ENCODE assay signal across 19 cellular contexts in the genomic region with DNA sequence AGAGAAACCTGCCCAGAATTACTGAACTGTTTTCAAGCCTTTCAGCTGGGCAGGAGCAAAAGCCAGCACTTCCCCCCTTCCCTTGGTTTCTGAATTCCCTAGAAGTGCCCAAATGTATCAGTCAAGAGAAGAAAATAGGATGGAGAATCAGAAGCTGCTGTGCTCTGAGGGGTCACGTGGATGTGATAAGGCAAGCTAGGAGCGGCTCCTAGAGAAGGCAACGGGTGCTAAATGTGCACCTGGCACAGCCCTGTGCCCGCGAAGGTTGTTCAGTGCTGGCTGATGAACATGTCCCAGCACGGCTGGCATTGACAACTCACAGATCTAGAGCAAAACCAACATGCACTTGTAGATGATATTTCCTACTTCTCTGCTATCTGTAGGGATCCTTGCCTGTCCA. TPM values are rescaled to one million over a fixed set of nuclear protein-coding genes. Genes with fewer than 3 reads are reported as not detected.
DNase-seq lines count a peak whose midpoint lies in the region; ATAC-seq and TF ChIP-seq lines count a peak whose summit lies in the region.
"Had no signal": no experiment of that assay in that cellular context is flagged by ENCODE, and none has a peak within 500 bp of the region (broad histone marks: within the 10 kb centered on the region; RNA-seq: fewer than 3 reads in every experiment).

No MANE protein-coding gene starts in this region.

- peaks cover 92% of the 10 kb centered on the region for H3K36me3 ChIP-seq in left ventricle myocardium inferior

- peaks cover 31% of the 10 kb centered on the region for H3K4me1 ChIP-seq in left ventricle myocardium inferior
- H3K4me1 ChIP-seq: testis had no signal

- no peak overlapping the region for H3K4me3 ChIP-seq in left ventricle myocardium inferior
- H3K4me3 ChIP-seq: testis had no signal

- H3K9me3 Mint-ChIP-seq in activated CD4-positive, alpha-beta T cell treated with anti-CD3 and anti-CD28 coated beads, Interleukin-2, amount 10 ng/mL, durations not matched to agents 24 days and 14 days, result no peaks in the 10 kb centered on the region
- no peaks in the 10 kb centered on the region for H3K9me3 Mint-ChIP-seq in activated T-helper 1 cell treated with anti-CD3 and anti-CD28 coated beads, Interleukin-12 subunit alpha, Interleukin-12 subunit beta, Interleukin-2, Interleukin-4 antibody, amounts not matched to agents 30 ng/mL and 10 ng/mL and 1 ng/mL, durations not matched to agents 14 hours and 24 hours and 36 hours
- H3K9me3 Mint-ChIP-seq in stimulated activated memory B cell treated with anti-CD40 and anti-IgM and Interleukin-4, amounts not matched to agents 10 μg/mL and 1 μg/mL and 100 μg/mL, for 72 hours, result no peaks in the 10 kb centered on the region
- H3K9me3 Mint-ChIP-seq: CD4-positive, CD25-positive, alpha-beta regulatory T cell had no signal

- ATAC-seq in stimulated activated memory B cell treated with anti-CD40 and anti-IgM and Interleukin-4, amounts not matched to agents 10 μg/mL and 1 μg/mL and 100 μg/mL, for 72 hours, result no peak

- H3K4me3 Mint-ChIP-seq in activated CD4-positive, alpha-beta T cell treated with anti-CD3 and anti-CD28 coated beads, Interleukin-2, amount 10 ng/mL, durations not matched to agents 24 days and 14 days, result no peak overlapping the region
- H3K4me3 Mint-ChIP-seq in activated T-helper 1 cell treated with anti-CD3 and anti-CD28 coated beads, Interleukin-12 subunit alpha, Interleukin-12 subunit beta, Interleukin-2, Interleukin-4 antibody, amounts not matched to agents 30 ng/mL and 10 ng/mL and 1 ng/mL, durations not matched to agents 14 hours and 24 hours and 36 hours, result no peak overlapping the region
- no peak overlapping the region for H3K4me3 Mint-ChIP-seq in stimulated activated memory B cell treated with anti-CD40 and anti-IgM and Interleukin-4, amounts not matched to agents 10 μg/mL and 1 μg/mL and 100 μg/mL, for 72 hours
- H3K4me3 Mint-ChIP-seq: CD4-positive, CD25-positive, alpha-beta regulatory T cell had no signal

- no peak for TF ChIP-seq CTCF in left ventricle myocardium inferior (IDR thresholded peaks at IDR 0.05; ENCODE audit: borderline replicate concordance)

- peaks cover 3% of the 10 kb centered on the region for H3K4me1 Mint-ChIP-seq in activated CD4-positive, alpha-beta T cell treated with anti-CD3 and anti-CD28 coated beads, Interleukin-2, amount 10 ng/mL, durations not matched to agents 24 days and 14 days
- H3K4me1 Mint-ChIP-seq in activated T-helper 1 cell treated with anti-CD3 and anti-CD28 coated beads, Interleukin-12 subunit alpha, Interleukin-12 subunit beta, Interleukin-2, Interleukin-4 antibody, amounts not matched to agents 30 ng/mL and 10 ng/mL and 1 ng/mL, durations not matched to agents 14 hours and 24 hours and 36 hours (ENCODE audit: low read depth), result peaks cover 1% of the 10 kb centered on the region
- H3K4me1 Mint-ChIP-seq in stimulated activated memory B cell treated with anti-CD40 and anti-IgM and Interleukin-4, amounts not matched to agents 10 μg/mL and 1 μg/mL and 100 μg/mL, for 72 hours, result peaks cover 6% of the 10 kb centered on the region

- peaks cover 73% of the 10 kb centered on the region for H3K36me3 Mint-ChIP-seq in activated CD4-positive, alpha-beta T cell treated with anti-CD3 and anti-CD28 coated beads, Interleukin-2, amount 10 ng/mL, durations not matched to agents 24 days and 14 days (ENCODE audit: low read depth)
- peaks cover 56% of the 10 kb centered on the region for H3K36me3 Mint-ChIP-seq in activated T-helper 1 cell treated with anti-CD3 and anti-CD28 coated beads, Interleukin-12 subunit alpha, Interleukin-12 subunit beta, Interleukin-2, Interleukin-4 antibody, amounts not matched to agents 30 ng/mL and 10 ng/mL and 1 ng/mL, durations not matched to agents 14 hours and 24 hours and 36 hours (ENCODE audit: low read depth)
- H3K36me3 Mint-ChIP-seq in stimulated activated memory B cell treated with anti-CD40 and anti-IgM and Interleukin-4, amounts not matched to agents 10 μg/mL and 1 μg/mL and 100 μg/mL, for 72 hours, result peaks cover 67% of the 10 kb centered on the region

- H3K27me3 ChIP-seq in left ventricle myocardium inferior (ENCODE audit: low read depth), result no peaks in the 10 kb centered on the region
- H3K27me3 ChIP-seq: testis had no signal

- peak overlapping the region; percentile 76 for H3K27ac ChIP-seq in left ventricle myocardium inferior (replicated peaks)
- H3K27ac ChIP-seq: testis had no signal

- H3K27me3 Mint-ChIP-seq in activated CD4-positive, alpha-beta T cell treated with anti-CD3 and anti-CD28 coated beads, Interleukin-2, amount 10 ng/mL, durations not matched to agents 24 days and 14 days, result no peaks in the 10 kb centered on the region
- H3K27me3 Mint-ChIP-seq in activated T-helper 1 cell treated with anti-CD3 and anti-CD28 coated beads, Interleukin-12 subunit alpha, Interleukin-12 subunit beta, Interleukin-2, Interleukin-4 antibody, amounts not matched to agents 30 ng/mL and 10 ng/mL and 1 ng/mL, durations not matched to agents 14 hours and 24 hours and 36 hours (ENCODE audit: insufficient read depth), result no peaks in the 10 kb centered on the region
- H3K27me3 Mint-ChIP-seq in stimulated activated memory B cell treated with anti-CD40 and anti-IgM and Interleukin-4, amounts not matched to agents 10 μg/mL and 1 μg/mL and 100 μg/mL, for 72 hours, result no peaks in the 10 kb centered on the region
- H3K27me3 Mint-ChIP-seq: CD4-positive, CD25-positive, alpha-beta regulatory T cell had no signal

- no peaks in the 10 kb centered on the region for H3K9me3 ChIP-seq in left ventricle myocardium inferior (replicated peaks)
- H3K9me3 ChIP-seq: testis had no signal

- peak overlapping the region; percentile 2 for H3K27ac Mint-ChIP-seq in activated CD4-positive, alpha-beta T cell treated with anti-CD3 and anti-CD28 coated beads, Interleukin-2, amount 10 ng/mL, durations not matched to agents 24 days and 14 days
- H3K27ac Mint-ChIP-seq in activated T-helper 1 cell treated with anti-CD3 and anti-CD28 coated beads, Interleukin-12 subunit alpha, Interleukin-12 subunit beta, Interleukin-2, Interleukin-4 antibody, amounts not matched to agents 30 ng/mL and 10 ng/mL and 1 ng/mL, durations not matched to agents 14 hours and 24 hours and 36 hours, result peak overlapping the region; percentile 13
- peak overlapping the region; percentile 68 for H3K27ac Mint-ChIP-seq in stimulated activated memory B cell treated with anti-CD40 and anti-IgM and Interleukin-4, amounts not matched to agents 10 μg/mL and 1 μg/mL and 100 μg/mL, for 72 hours

- intact Hi-C loops in activated CD4-positive, alpha-beta T cell treated with anti-CD3 and anti-CD28 coated beads, Interleukin-2, amount 10 ng/mL, durations not matched to agents 24 days and 14 days (cut with micrococcal nuclease), result no loop called here
- intact Hi-C loops in activated T-helper 1 cell treated with anti-CD3 and anti-CD28 coated beads, Interleukin-12 subunit alpha, Interleukin-12 subunit beta, Interleukin-2, Interleukin-4 antibody, amounts not matched to agents 30 ng/mL and 10 ng/mL and 1 ng/mL, durations not matched to agents 14 hours and 24 hours and 36 hours (cut with micrococcal nuclease), result no loop called here
- intact Hi-C loops in left ventricle myocardium inferior (cut with micrococcal nuclease), result no loop called here

- DNase-seq in activated CD4-positive, alpha-beta T cell treated with anti-CD3 and anti-CD28 coated beads, Interleukin-2, amount 10 ng/mL, durations not matched to agents 24 days and 14 days, result no peak
- DNase-seq in activated CD4-positive, alpha-beta T cell treated with anti-CD3 and anti-CD28 coated beads, Interleukin-2, amount 50 U/mL, for 1 hour, result no peak
- no peak for DNase-seq in activated T-helper 1 cell treated with anti-CD3 and anti-CD28 coated beads, Interleukin-12 subunit alpha, Interleukin-12 subunit beta, Interleukin-2, Interleukin-4 antibody, amounts not matched to agents 30 ng/mL and 10 ng/mL and 1 ng/mL, durations not matched to agents 14 hours and 24 hours and 36 hours (ENCODE audit: low spot score)
- DNase-seq in left ventricle myocardium inferior, result no peak
- DNase-seq in SIG-M5 treated with dmso at 0.1 percent for 504 hours (lab: John Stamatoyannopoulos, UW; ENCODE audit: unreplicated experiment), result no peak
- no peak for DNase-seq in NOMO-1 (lab: John Stamatoyannopoulos, UW; ENCODE audit: unreplicated experiment in 2 of 2)
- DNase-seq in T1000 (lab: John Stamatoyannopoulos, UW), result no peak
- DNase-seq: activated CD4-positive, alpha-beta T cell treated with anti-CD3 and anti-CD28 coated beads, Interleukin-2, amount 50 U/mL, for 4 hours; CD4-positive, CD25-positive, alpha-beta regulatory T cell; dermis blood vessel endothelial cell; GOT3; hypothalamus; Kasumi-1; NCI-H1417; SHP77 treated with DMSO at 0.1 percent for 48 hours; testis had no signal

RNA-seq across cellular contexts. Expression of gene EMG1, which starts 8.3 kb away (rescaled TPM):
- 129 and 131 TPM in 2 replicates for total RNA-seq in activated CD4-positive, alpha-beta T cell treated with anti-CD3 and anti-CD28 coated beads, Interleukin-2, amount 10 ng/mL, durations not matched to agents 24 days and 14 days
- total RNA-seq in activated T-helper 1 cell treated with anti-CD3 and anti-CD28 coated beads, Interleukin-12 subunit alpha, Interleukin-12 subunit beta, Interleukin-2, Interleukin-4 antibody, amounts not matched to agents 30 ng/mL and 10 ng/mL and 1 ng/mL, durations not matched to agents 14 hours and 24 hours and 36 hours, result 132 and 134 TPM in 2 replicates
- total RNA-seq in left ventricle myocardium inferior, result 44.3 TPM

RNA-seq across cellular contexts. Expression of gene PHB2, which starts 8.6 kb away (rescaled TPM):
- total RNA-seq in activated CD4-positive, alpha-beta T cell treated with anti-CD3 and anti-CD28 coated beads, Interleukin-2, amount 10 ng/mL, durations not matched to agents 24 days and 14 days, result 474 and 487 TPM in 2 replicates
- total RNA-seq in activated T-helper 1 cell treated with anti-CD3 and anti-CD28 coated beads, Interleukin-12 subunit alpha, Interleukin-12 subunit beta, Interleukin-2, Interleukin-4 antibody, amounts not matched to agents 30 ng/mL and 10 ng/mL and 1 ng/mL, durations not matched to agents 14 hours and 24 hours and 36 hours, result 456 and 469 TPM in 2 replicates
- total RNA-seq in left ventricle myocardium inferior, result 142 TPM

RNA-seq across cellular contexts. Expression of gene PTPN6, which starts 27.9 kb away (rescaled TPM):
- 349 and 355 TPM in 2 replicates for total RNA-seq in activated CD4-positive, alpha-beta T cell treated with anti-CD3 and anti-CD28 coated beads, Interleukin-2, amount 10 ng/mL, durations not matched to agents 24 days and 14 days
- 332 and 341 TPM in 2 replicates for total RNA-seq in activated T-helper 1 cell treated with anti-CD3 and anti-CD28 coated beads, Interleukin-12 subunit alpha, Interleukin-12 subunit beta, Interleukin-2, Interleukin-4 antibody, amounts not matched to agents 30 ng/mL and 10 ng/mL and 1 ng/mL, durations not matched to agents 14 hours and 24 hours and 36 hours
- 6.7 TPM for total RNA-seq in left ventricle myocardium inferior
- total RNA-seq: fibroblast of lung had no signal

RNA-seq across cellular contexts. Expression of gene C12orf57, which starts 35.2 kb away (rescaled TPM):
- 168 and 174 TPM in 2 replicates for total RNA-seq in activated CD4-positive, alpha-beta T cell treated with anti-CD3 and anti-CD28 coated beads, Interleukin-2, amount 10 ng/mL, durations not matched to agents 24 days and 14 days
- total RNA-seq in activated T-helper 1 cell treated with anti-CD3 and anti-CD28 coated beads, Interleukin-12 subunit alpha, Interleukin-12 subunit beta, Interleukin-2, Interleukin-4 antibody, amounts not matched to agents 30 ng/mL and 10 ng/mL and 1 ng/mL, durations not matched to agents 14 hours and 24 hours and 36 hours, result 190 and 197 TPM in 2 replicates
- 227 TPM for total RNA-seq in left ventricle myocardium inferior

RNA-seq across cellular contexts. Expression of gene RNU7-1, which starts 35.4 kb away (rescaled TPM):
- total RNA-seq in activated CD4-positive, alpha-beta T cell treated with anti-CD3 and anti-CD28 coated beads, Interleukin-2, amount 10 ng/mL, durations not matched to agents 24 days and 14 days, result not detected in 2 replicates
- not detected in 2 replicates for total RNA-seq in activated T-helper 1 cell treated with anti-CD3 and anti-CD28 coated beads, Interleukin-12 subunit alpha, Interleukin-12 subunit beta, Interleukin-2, Interleukin-4 antibody, amounts not matched to agents 30 ng/mL and 10 ng/mL and 1 ng/mL, durations not matched to agents 14 hours and 24 hours and 36 hours
- total RNA-seq in left ventricle myocardium inferior, result not detected
- total RNA-seq: CD4-positive, CD25-positive, alpha-beta regulatory T cell; dermis blood vessel endothelial cell; fibroblast of lung; pulmonary artery endothelial cell; testis had no signal

Comparison
In these comparisons a context has a peak if more than half of its experiments do, and no peak if none do; other contexts are left out.
1. H3K27ac Mint-ChIP-seq: peak in every context shown above with its lines; median percentile 68 in stimulated activated memory B cell treated with anti-CD40 and anti-IgM and Interleukin-4, amounts not matched to agents 10 μg/mL and 1 μg/mL and 100 μg/mL, for 72 hours; 13 in activated T-helper 1 cell treated with anti-CD3 and anti-CD28 coated beads, Interleukin-12 subunit alpha, Interleukin-12 subunit beta, Interleukin-2, Interleukin-4 antibody, amounts not matched to agents 30 ng/mL and 10 ng/mL and 1 ng/mL, durations not matched to agents 14 hours and 24 hours and 36 hours; 2 in activated CD4-positive, alpha-beta T cell treated with anti-CD3 and anti-CD28 coated beads, Interleukin-2, amount 10 ng/mL, durations not matched to agents 24 days and 14 days.
2. RNA of gene PTPN6, which starts 27.9 kb away (total RNA-seq): 349 to 355 TPM in activated CD4-positive, alpha-beta T cell treated with anti-CD3 and anti-CD28 coated beads, Interleukin-2, amount 10 ng/mL, durations not matched to agents 24 days and 14 days and 332 to 341 TPM in activated T-helper 1 cell treated with anti-CD3 and anti-CD28 coated beads, Interleukin-12 subunit alpha, Interleukin-12 subunit beta, Interleukin-2, Interleukin-4 antibody, amounts not matched to agents 30 ng/mL and 10 ng/mL and 1 ng/mL, durations not matched to agents 14 hours and 24 hours and 36 hours; 6.7 TPM in left ventricle myocardium inferior (single experiment); every median in the first group is over 10 times any median in the second.